Comparison of ENCODE assay signal across 1 cellular context in the genomic region with DNA sequence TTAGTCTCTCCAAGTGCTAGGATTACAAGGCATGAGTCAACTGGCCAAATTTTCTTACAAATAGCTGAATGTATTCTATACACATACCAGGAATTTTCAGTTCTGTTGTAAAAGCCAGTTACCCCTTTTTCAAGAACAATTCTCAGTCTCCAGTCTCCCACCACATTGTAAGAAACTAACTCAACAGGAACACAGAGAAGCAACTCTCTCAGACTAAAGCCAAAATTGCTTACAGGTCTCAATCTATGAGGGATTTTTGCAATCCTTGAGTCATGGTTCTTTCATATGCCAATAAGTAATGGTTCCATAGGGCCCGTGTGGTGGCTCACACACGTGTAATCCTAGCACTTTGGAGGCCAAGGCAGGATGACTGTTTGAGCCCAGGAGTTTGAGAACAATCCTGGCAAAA.
TF ChIP-seq lines count a peak whose summit lies in the region.

No MANE protein-coding gene starts in this region.

TF ChIP-seq in GM23338, 12 proteins besides CTCF, POLR2A, EP300 and RAD21 (continued from another document):
- TF ChIP-seq ETS1 (IDR thresholded peaks at IDR 0.05) (no peak), POLR2AphosphoS5 (IDR thresholded peaks at IDR 0.05; ENCODE audit: low read depth) (no peak), ZNF462 (CRISPR knock-in tag; IDR thresholded peaks at IDR 0.05) (no peak)
